1 cellular context compared by ENCODE assay signal in genomic region chr11:9982127-9982795, GRCh38.
TF ChIP-seq lines count a peak whose summit lies in the region.

No MANE protein-coding gene starts in this region.

TF ChIP-seq in HepG2, 621 proteins besides CTCF, POLR2A, EP300 and RAD21 (continued from another document):
- TF ChIP-seq ZNF367 (CRISPR knock-in tag; IDR thresholded peaks at IDR 0.05; ENCODE audit: borderline replicate concordance) (no peak), GABPB1 (CRISPR knock-in tag; IDR thresholded peaks at IDR 0.05) (no peak), ARID5B (CRISPR knock-in tag; IDR thresholded peaks at IDR 0.05) (no peak), ZNF670 (CRISPR knock-in tag; IDR thresholded peaks at IDR 0.05; ENCODE audit: borderline replicate concordance) (no peak)
